In genomic region chr10:76010703-76011102, GRCh38 we compare ENCODE assay signal across 25 cellular contexts.
DNase-seq lines count a peak whose midpoint lies in the region; ATAC-seq, FAIRE-seq and TF ChIP-seq lines count a peak whose summit lies in the region.
"Had no signal": no experiment of that assay in that cellular context is flagged by ENCODE, and none has a peak within 500 bp of the region (broad histone marks: within the 10 kb centered on the region; RNA-seq: fewer than 3 reads in every experiment).

No MANE protein-coding gene starts in this region.

- H3K36me3 Mint-ChIP-seq in astrocyte (ENCODE audit: low read depth, unreplicated experiment) = no peaks in the 10 kb centered on the region

- CTCF ChIA-PET in PC-3 (lab: Charles Lee) = no interaction called here

- BruUV-seq in PC-3 (replicated peaks; lab: Mats Ljungman, UMichigan) = no TSS peak

- peaks cover 69% of the 10 kb centered on the region for H3K27me3 ChIP-seq in PC-3 (ENCODE audit: low read length)
- H3K27me3 ChIP-seq in astrocyte (ENCODE audit: insufficient read depth, low read length) = peaks cover 16% of the 10 kb centered on the region
- no peaks in the 10 kb centered on the region for H3K27me3 ChIP-seq in neural cell (ENCODE audit: insufficient read depth, low read depth, low read length)
- H3K27me3 ChIP-seq: BLaER1, Peyer's patch had no signal

- H3K4me3 Mint-ChIP-seq in astrocyte (ENCODE audit: unreplicated experiment) = peak overlapping the region; percentile 24
- H3K4me3 Mint-ChIP-seq: CD4-positive, alpha-beta T cell; GM23338 had no signal

- H3K9ac ChIP-seq in PC-3 (ENCODE audit: low read length) (no peak overlapping the region), astrocyte (ENCODE audit: low read length) (no peak overlapping the region), neural cell (ENCODE audit: low read length) (no peak overlapping the region)
- H3K9ac ChIP-seq: BLaER1 had no signal

- DNase-seq in PC-3 = peak; percentile 60
- peak; percentile 14 for DNase-seq in astrocyte (ENCODE audit: low read depth)
- DNase-seq in dedifferentiated amniotic fluid mesenchymal stem cell (ENCODE audit: extremely low spot score) = no peak
- DNase-seq in GM10266 (ENCODE audit: extremely low spot score) = no peak
- no peak for DNase-seq in HCEC 1CT
- DNase-seq: ACHN; Caco-2; CD4-positive, alpha-beta T cell; DMS 273 treated with DMSO at 0.1 percent for 48 hours; DMS79 treated with DMSO at 0.1 percent for 48 hours; KG1; NCI-H1105 treated with DMSO at 0.1 percent for 48 hours; NCI-H2029 treated with DMSO at 0.1 percent for 48 hours; NCI-H226; NCI-H510A treated with DMSO at 0.1 percent for 48 hours; NCI-H748 treated with DMSO at 0.1 percent for 48 hours; Peyer's patch had no signal

- ATAC-seq in PC-3 (no peak), GM18861 (IDR thresholded peaks at IDR 0.05; ENCODE audit: unreplicated experiment) (no peak)
- ATAC-seq: HCT116, Right ventricle myocardium inferior had no signal

- H3K27ac ChIP-seq in PC-3 (ENCODE audit: low read length) (no peak overlapping the region), astrocyte (ENCODE audit: low read depth, low read length) (no peak overlapping the region), neural cell (ENCODE audit: low read length) (peak overlapping the region; percentile 83)
- H3K27ac ChIP-seq: BLaER1, Peyer's patch had no signal

- H4K20me1 ChIP-seq in PC-3 (ENCODE audit: low read length) (no peaks in the 10 kb centered on the region), astrocyte (ENCODE audit: insufficient read depth, low read length) (no peaks in the 10 kb centered on the region), neural cell (ENCODE audit: insufficient read depth) (no peaks in the 10 kb centered on the region)
- H4K20me1 ChIP-seq: BLaER1 had no signal

- no peak for TF ChIP-seq EP300 in neural cell (conservative IDR thresholded peaks at IDR 0.05; ENCODE audit: poor library complexity, severe bottlenecking)

- POLR2A ChIA-PET in PC-3 (lab: Charles Lee; ENCODE audit: unreplicated experiment) = no interaction called here

- no peaks in the 10 kb centered on the region for H3K9me3 ChIP-seq in PC-3 (ENCODE audit: low read length)
- no peaks in the 10 kb centered on the region for H3K9me3 ChIP-seq in astrocyte (ENCODE audit: insufficient read depth, low read depth, low read length)
- no peaks in the 10 kb centered on the region for H3K9me3 ChIP-seq in neural cell (ENCODE audit: low read length)
- H3K9me3 ChIP-seq: BLaER1, Caco-2, Peyer's patch had no signal

- H3K79me2 ChIP-seq in PC-3 (ENCODE audit: low read length) (no peaks in the 10 kb centered on the region), astrocyte (ENCODE audit: insufficient read depth, low read length) (no peaks in the 10 kb centered on the region), neural cell (replicated peaks; ENCODE audit: insufficient read depth, low read length) (no peaks in the 10 kb centered on the region)

- H3K36me3 ChIP-seq in PC-3 (ENCODE audit: low read depth, low read length) = no peaks in the 10 kb centered on the region
- H3K36me3 ChIP-seq in astrocyte (ENCODE audit: insufficient read depth, low read length) = no peaks in the 10 kb centered on the region
- H3K36me3 ChIP-seq in neural cell (ENCODE audit: insufficient read depth, low read length) = no peaks in the 10 kb centered on the region
- H3K36me3 ChIP-seq: BLaER1, Peyer's patch had no signal

- FAIRE-seq in astrocyte (lab: Jason Lieb, UNC) = no peak
- FAIRE-seq: GM12892, HTR-8/SVneo had no signal

- intact Hi-C loops in PC-3 (cut with micrococcal nuclease) = no loop called here

- TF ChIP-seq CTCF in PC-3 (conservative IDR thresholded peaks at IDR 0.05; ENCODE audit: low read depth, low read length) (no peak), astrocyte (IDR thresholded peaks at IDR 0.05; ENCODE audit: insufficient read depth, low read depth, low read length) (no peak), neural cell (IDR thresholded peaks at IDR 0.05; ENCODE audit: poor library complexity, severe bottlenecking) (no peak), GM10266 (IDR thresholded peaks at IDR 0.05; ENCODE audit: control insufficient read depth, insufficient read depth, low read depth, missing control alignments) (no peak)

- H3K9me3 Mint-ChIP-seq in astrocyte (ENCODE audit: unreplicated experiment) = no peaks in the 10 kb centered on the region
- H3K9me3 Mint-ChIP-seq: CD4-positive, alpha-beta T cell; GM23338 had no signal

- H3K4me1 Mint-ChIP-seq in astrocyte (ENCODE audit: low read depth, unreplicated experiment) = peaks cover 18% of the 10 kb centered on the region

- H3K27ac Mint-ChIP-seq in astrocyte (ENCODE audit: unreplicated experiment) = no peak overlapping the region
- H3K27ac Mint-ChIP-seq: CD4-positive, alpha-beta T cell; GM23338 had no signal

- H3K9me2 ChIP-seq in PC-3 (replicated peaks; ENCODE audit: low read length) (no peaks in the 10 kb centered on the region), neural cell (ENCODE audit: insufficient read depth, low read length) (no peaks in the 10 kb centered on the region)

- no peaks in the 10 kb centered on the region for H3F3A ChIP-seq in PC-3 (ENCODE audit: low read length, unreplicated experiment)
- peaks cover 7% of the 10 kb centered on the region for H3F3A ChIP-seq in neural cell (ENCODE audit: insufficient read depth, low read length, poor library complexity, severe bottlenecking)

- H3K4me3 ChIP-seq in PC-3 (ENCODE audit: low read length) (no peak overlapping the region), astrocyte (ENCODE audit: insufficient read depth, low read depth, low read length) (no peak overlapping the region), neural cell (ENCODE audit: low read length) (no peak overlapping the region)
- H3K4me3 ChIP-seq: BLaER1, GM23338, Peyer's patch had no signal

- H2AFZ ChIP-seq in PC-3 (ENCODE audit: low read length) = no peak overlapping the region
- no peak overlapping the region for H2AFZ ChIP-seq in astrocyte (ENCODE audit: low read depth, low read length)
- no peak overlapping the region for H2AFZ ChIP-seq in neural cell (ENCODE audit: low read depth, low read length)

- no peak for TF ChIP-seq RAD21 in neural cell (conservative IDR thresholded peaks at IDR 0.05)

- no peak overlapping the region for H3K4me2 ChIP-seq in PC-3 (ENCODE audit: low read length)
- H3K4me2 ChIP-seq in astrocyte (ENCODE audit: low read length) = no peak overlapping the region
- no peak overlapping the region for H3K4me2 ChIP-seq in neural cell (ENCODE audit: low read length)
- H3K4me2 ChIP-seq: BLaER1 had no signal

- H3K4me1 ChIP-seq in PC-3 (ENCODE audit: insufficient read depth, low read length) = no peaks in the 10 kb centered on the region
- H3K4me1 ChIP-seq in astrocyte (ENCODE audit: insufficient read depth, low read length) = no peaks in the 10 kb centered on the region
- H3K4me1 ChIP-seq: BLaER1, Caco-2, Peyer's patch had no signal

- peaks cover 12% of the 10 kb centered on the region for H3K27me3 Mint-ChIP-seq in astrocyte (ENCODE audit: low read depth, unreplicated experiment)
- H3K27me3 Mint-ChIP-seq: CD4-positive, alpha-beta T cell had no signal

TF ChIP-seq in neural cell, 6 proteins besides CTCF, POLR2A, EP300 and RAD21:
- TF ChIP-seq TAF1 (IDR thresholded peaks at IDR 0.05; ENCODE audit: low read depth) = no peak
- TF ChIP-seq EZH2 (IDR thresholded peaks at IDR 0.05; ENCODE audit: borderline replicate concordance, insufficient read depth, low read length, poor library complexity, severe bottlenecking) = no peak
- TF ChIP-seq POLR2AphosphoS5 (IDR thresholded peaks at IDR 0.05) = no peak
- TF ChIP-seq SMC3 (conservative IDR thresholded peaks at IDR 0.05; ENCODE audit: poor library complexity) = no peak
- no peak for TF ChIP-seq REST (IDR thresholded peaks at IDR 0.05; ENCODE audit: borderline replicate concordance)
- no peak for TF ChIP-seq MXI1 (conservative IDR thresholded peaks at IDR 0.05; ENCODE audit: poor library complexity, severe bottlenecking)

Comparison
In these comparisons a context has a peak if more than half of its experiments do, and no peak if none do; other contexts are left out.
1. DNase-seq: peak in PC-3 (single experiment) and astrocyte (single experiment); none in dedifferentiated amniotic fluid mesenchymal stem cell (single experiment), GM10266 (single experiment) and HCEC 1CT (single experiment).